In genomic region chr18:832085-832681, GRCh38 we compare ENCODE assay signal across 1 cellular context.
A peak's percentile ranks its signal among the peaks of the same experiment; 100 is the strongest.
TF ChIP-seq lines count a peak whose summit lies in the region.

No MANE protein-coding gene starts in this region.

TF ChIP-seq in GM12878, 131 proteins besides CTCF, POLR2A, EP300 and RAD21:
- TF ChIP-seq EGR1 (IDR thresholded peaks at IDR 0.05; ENCODE audit: borderline replicate concordance in 1 of 2, low read depth in 2 of 2, low read length in 2 of 2), result no peak
- no peak for TF ChIP-seq SIX5 (IDR thresholded peaks at IDR 0.05; ENCODE audit: low read depth, low read length, severe bottlenecking)
- no peak for TF ChIP-seq SP1 (IDR thresholded peaks at IDR 0.05; ENCODE audit: low read depth, low read length)
- no peak for TF ChIP-seq GABPA (IDR thresholded peaks at IDR 0.05; ENCODE audit: low read depth)
- TF ChIP-seq NR2F1 (conservative IDR thresholded peaks at IDR 0.05), result peak; percentile 33; the same call in 1 of the 2 replicates
TF ChIP-seq in GM12878: peak in this region for 1.
